24 cellular contexts compared by ENCODE assay signal in the genomic region with DNA sequence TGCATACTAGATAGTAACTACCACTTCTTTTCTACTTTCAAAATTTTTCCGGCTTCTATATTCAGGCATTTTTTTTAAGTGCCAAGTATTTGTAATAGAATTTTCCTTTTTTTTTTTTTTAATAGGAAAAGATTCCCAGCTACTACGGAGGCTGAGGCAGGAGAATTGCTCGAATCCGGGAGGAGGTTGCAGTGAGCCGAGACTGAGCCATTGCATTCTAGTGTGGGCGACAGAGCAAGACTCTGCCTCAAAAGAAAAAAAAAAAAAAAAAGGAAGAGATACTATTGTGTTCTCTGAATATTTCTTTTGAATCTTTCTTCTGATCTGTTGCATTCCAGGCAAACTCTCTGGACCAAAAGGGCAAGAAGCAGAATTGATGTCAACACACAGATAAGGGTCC.
"Had no signal": no experiment of that assay in that cellular context is flagged by ENCODE, and none has a peak within 500 bp of the region (broad histone marks: within the 10 kb centered on the region; RNA-seq: fewer than 3 reads in every experiment).

No MANE protein-coding gene starts in this region.

- H3K4me3 ChIP-seq: gastroesophageal sphincter, heart left ventricle, mucosa of descending colon, prostate gland, right lobe of liver, stomach, thoracic aorta had no signal

- H3K9me3 Mint-ChIP-seq: brain, memory B cell, naive B cell, neural crest cell had no signal

- ATAC-seq: activated CD4-positive, CD25-positive, alpha-beta regulatory T cell treated with anti-CD3 and anti-CD28 coated beads, Interleukin-2, amount 50 U/mL, for 24 hours; activated naive CD4-positive, alpha-beta T cell treated with anti-CD3 and anti-CD28 coated beads, Interleukin-2, amount 50 U/mL, for 72 hours; gastroesophageal sphincter; left ventricle myocardium superior; mucosa of descending colon had no signal

- DNase-seq: activated CD4-positive, alpha-beta T cell treated with anti-CD3 and anti-CD28 coated beads, Interleukin-2, amount 50 U/mL, for 1 hour; activated CD8-positive, alpha-beta memory T cell treated with anti-CD3 and anti-CD28 coated beads for 24 hours; activated CD8-positive, alpha-beta memory T cell treated with anti-CD3 and anti-CD28 coated beads, Interleukin-2, amount 50 U/mL, for 48 hours; activated effector memory CD4-positive, alpha-beta T cell treated with anti-CD3 and anti-CD28 coated beads, Interleukin-2, amount 50 U/mL, for 16 hours; activated T-cell treated with anti-CD3 and anti-CD28 coated beads, Interleukin-2, amount 50 U/mL, for 48 hours; amygdala; heart left ventricle; left ventricle myocardium superior; mucosa of descending colon; naive B cell; right lobe of liver; small intestine; stimulated activated CD4-positive, alpha-beta T cell treated with anti-CD3 and anti-CD28 coated beads, Interleukin-4, amount 100 ng/mL, for 1 hour; stomach; T-helper 1 cell; T-helper 9 cell had no signal

- FAIRE-seq: small intestine had no signal

- H3K4me1 Mint-ChIP-seq: memory B cell, naive B cell had no signal

- H3K27me3 ChIP-seq: gastroesophageal sphincter, heart left ventricle, right lobe of liver, stomach had no signal

- H3K27me3 Mint-ChIP-seq: brain, naive B cell had no signal

- H3K36me3 Mint-ChIP-seq: activated naive CD4-positive, alpha-beta T cell treated with anti-CD3 and anti-CD28 coated beads, Interleukin-2, amount 50 U/mL, for 72 hours; brain; memory B cell; naive B cell had no signal

- H3K4me1 ChIP-seq: gastroesophageal sphincter, prostate gland, right lobe of liver, stomach had no signal

- H3K4me3 Mint-ChIP-seq: brain, memory B cell, naive B cell, neural crest cell had no signal

- H3K36me3 ChIP-seq: gastroesophageal sphincter, prostate gland, right lobe of liver, stomach, thoracic aorta had no signal

- H3K27ac ChIP-seq: gastroesophageal sphincter, heart left ventricle, prostate gland, right lobe of liver, stomach, thoracic aorta had no signal

- H3K9me3 ChIP-seq: gastroesophageal sphincter, heart left ventricle, mucosa of descending colon, prostate gland, right lobe of liver, stomach, thoracic aorta had no signal

- H3K27ac Mint-ChIP-seq: activated naive CD4-positive, alpha-beta T cell treated with anti-CD3 and anti-CD28 coated beads, Interleukin-2, amount 50 U/mL, for 72 hours; brain; memory B cell; naive B cell had no signal
